ENCODE assay signal across 9 cellular contexts in genomic region chr19:1883784-1884183, GRCh38. TPM values are rescaled to one million over a fixed set of nuclear protein-coding genes. Genes with fewer than 3 reads are reported as not detected.
A peak's percentile ranks its signal among the peaks of the same experiment; 100 is the strongest.
DNase-seq lines count a peak whose midpoint lies in the region; ATAC-seq, FAIRE-seq and TF ChIP-seq lines count a peak whose summit lies in the region.
"Had no signal": no experiment of that assay in that cellular context is flagged by ENCODE, and none has a peak within 500 bp of the region (broad histone marks: within the 10 kb centered on the region; RNA-seq: fewer than 3 reads in every experiment).

No MANE protein-coding gene starts in this region.

- TSS peak; percentile 93 for BruUV-seq in Panc1 (replicated peaks; lab: Mats Ljungman, UMichigan)

- intact Hi-C loops in Panc1 (cut with micrococcal nuclease; ENCODE audit: unreplicated experiment): no loop called here

- no peak for TF ChIP-seq RAD21 in H1 (IDR thresholded peaks at IDR 0.05 in 1 of 2, conservative IDR thresholded peaks at IDR 0.05 in 1 of 2; ENCODE audit: low read depth in 2 of 2, low read length in 2 of 2)

- POLR2A ChIA-PET in Panc1 (lab: Charles Lee) (no interaction called here), H1 (lab: Charles Lee; ENCODE audit: partially characterized antibody) (interaction anchor here (1.3 to 1.4 kb wide), 3 partner anchors 15 to 165 kb away, joined by 4 to 5 read pairs (median 4); partner anchors contain the start of genes ADAT3 and SCAMP4), GM10248 (lab: Yijun Ruan, JAX) (interaction anchor here (1.6 kb wide), 1 partner anchor 19 kb away, joined by 5 read pairs; no protein-coding TSS in a partner anchor)

- H3K4me1 ChIP-seq in Panc1 (ENCODE audit: control insufficient read depth, insufficient read depth, low read length): peaks cover 22% of the 10 kb centered on the region
- H3K4me1 ChIP-seq in H1 (replicated peaks in 1 of 4; ENCODE audit: control insufficient read depth in 3 of 4, insufficient read depth in 4 of 4, low read length in 3 of 4): peaks cover 3 to 14% (median 9%) of the 10 kb centered on the region in 4 experiments; a peak in 6 of 7 replicates
- peaks cover 29 to 34% of the 10 kb centered on the region in 2 experiments for H3K4me1 ChIP-seq in neutrophil (ENCODE audit: control insufficient read depth in 1 of 2, insufficient read depth in 1 of 2, low read depth in 1 of 2, low read length in 1 of 2)

- FAIRE-seq in H1 (lab: Jason Lieb, UNC): no peak

- H2BK12ac ChIP-seq in H1 (ENCODE audit: low read depth, low read length): no peak overlapping the region

- no peak overlapping the region for H4K5ac ChIP-seq in H1 (ENCODE audit: insufficient read length, low read depth, low read length)

- H3K4me2 ChIP-seq in H1 (ENCODE audit: insufficient read depth in 1 of 2, low read depth in 2 of 2, low read length in 2 of 2): peak overlapping the region; percentile 81 to 85; a peak in 3 of 4 replicates

- peaks cover 6% of the 10 kb centered on the region; the same call in 1 of the 2 replicates for H3K23me2 ChIP-seq in H1 (ENCODE audit: low read depth, low read length)

- H3K4me3 ChIP-seq in Panc1 (ENCODE audit: low read depth in 2 of 2, low read length in 2 of 2) (peak overlapping the region; percentile 76 to 82), H1 (ENCODE audit: extremely low read depth in 1 of 4, insufficient read depth in 2 of 4, low read depth in 3 of 4, low read length in 4 of 4) (peak overlapping the region in 2 of 4 experiments; percentile 77 to 81; a peak in 5 of 8 replicates), neutrophil (ENCODE audit: low read depth in 1 of 2, low read length in 1 of 2) (peak overlapping the region; percentile 70 to 89)

- H4K91ac ChIP-seq in H1 (replicated peaks; ENCODE audit: insufficient read length, low read length): no peak overlapping the region

- no peak overlapping the region for H2BK5ac ChIP-seq in H1 (ENCODE audit: low read depth, low read length)

- H3K36me3 ChIP-seq in Panc1 (ENCODE audit: control insufficient read depth, insufficient read depth, low read length): peaks cover 4% of the 10 kb centered on the region; the same call in 1 of the 2 replicates
- no peaks in the 10 kb centered on the region for H3K36me3 ChIP-seq in H1 (ENCODE audit: control insufficient read depth in 2 of 4, insufficient read depth in 4 of 4, low read length in 3 of 4)
- H3K36me3 ChIP-seq in neutrophil: peaks cover 16% of the 10 kb centered on the region

- ATAC-seq in Panc1: no peak
- no peak for ATAC-seq in HG03469 (IDR thresholded peaks at IDR 0.05; ENCODE audit: unreplicated experiment)

- no peak overlapping the region for H2AK5ac ChIP-seq in H1 (ENCODE audit: low read depth, low read length)

- TF ChIP-seq EP300 in H1 (IDR thresholded peaks at IDR 0.05; ENCODE audit: borderline replicate concordance in 1 of 2, low read depth in 2 of 2, low read length in 2 of 2): no peak

- no peak overlapping the region for H2AFZ ChIP-seq in H1 (ENCODE audit: low read length)

- no peak overlapping the region for H2BK120ac ChIP-seq in H1 (replicated peaks; ENCODE audit: low read depth, low read length)

- H3K23ac ChIP-seq in H1 (ENCODE audit: insufficient read length): no peak overlapping the region

- no peak overlapping the region for H3K4ac ChIP-seq in H1 (replicated peaks; ENCODE audit: insufficient read length, low read depth, low read length)

- H3K27ac ChIP-seq in C4-2B (peak overlapping the region; percentile 80), Panc1 (ENCODE audit: low read length) (peak overlapping the region; percentile 77), H1 (ENCODE audit: low read depth, low read length) (no peak overlapping the region), neutrophil (peak overlapping the region; percentile 87)

- CTCF ChIA-PET in Panc1 (lab: Charles Lee): interaction anchor here (0.6 kb wide), 1 partner anchor 121 kb away, joined by 3 read pairs; no protein-coding TSS in a partner anchor
- CTCF ChIA-PET in H1 (lab: Charles Lee; ENCODE audit: partially characterized antibody): interaction anchor here (1.3 kb wide), 1 partner anchor 62 kb away, joined by 3 read pairs; no protein-coding TSS in a partner anchor
- CTCF ChIA-PET in GM10248 (lab: Yijun Ruan, JAX): interaction anchor here (2.7 kb wide), 1 partner anchor 8 kb away, joined by 9 read pairs; no protein-coding TSS in a partner anchor

- H4K20me1 ChIP-seq in H1 (replicated peaks in 1 of 2; ENCODE audit: control insufficient read depth in 1 of 2, insufficient read depth in 2 of 2, low read length in 2 of 2): peaks cover 13 to 23% of the 10 kb centered on the region in 2 experiments

- TF ChIP-seq POLR2A in H1 (IDR thresholded peaks at IDR 0.05; ENCODE audit: control extremely low read depth in 1 of 2, low read depth in 2 of 2, low read length in 2 of 2): no peak

- no peak overlapping the region for H4K8ac ChIP-seq in H1 (ENCODE audit: extremely low read depth, insufficient read depth, low read length)

- no peak for DNase-seq in Panc1 (ENCODE audit: low read depth, low spot score)
- no peak for DNase-seq in H1 (ENCODE audit: low read depth in 1 of 2, low spot score in 2 of 2)
- no peak for DNase-seq in NCI-H187 treated with DMSO at 0.1 percent for 48 hours (lab: John Stamatoyannopoulos, UW)
- no peak for DNase-seq in stimulated activated CD4-positive, alpha-beta T cell treated with anti-CD3 and anti-CD28 coated beads, Interleukin-4, amount 100 ng/mL, for 1 hour
- no peak for DNase-seq in GM10248 (ENCODE audit: extremely low spot score)
- DNase-seq: NK-92 treated with Interleukin-12 subunit alpha and Interleukin-12 subunit beta, amount 100 ng/mL, for 24 hours had no signal

- no peak overlapping the region for H3K14ac ChIP-seq in H1 (ENCODE audit: insufficient read length)

- H3K18ac ChIP-seq in H1 (ENCODE audit: extremely low read depth, low read length): no peak overlapping the region

- in situ Hi-C loops in Panc1 (cut with HindIII; ENCODE audit: low pct_unique_long_range_greater_than_20kb, low sequenced_read_pairs): no loop called here

- TF ChIP-seq CTCF in C4-2B (conservative IDR thresholded peaks at IDR 0.05): no peak
- TF ChIP-seq CTCF in Panc1 (IDR thresholded peaks at IDR 0.05): no peak
- TF ChIP-seq CTCF in H1 (IDR thresholded peaks at IDR 0.05; ENCODE audit: control extremely low read depth in 1 of 3, insufficient read depth in 1 of 3, low read depth in 1 of 3, low read length in 3 of 3): no peak
- no peak for TF ChIP-seq CTCF in neutrophil (IDR thresholded peaks at IDR 0.05)
- no peak for TF ChIP-seq CTCF in GM10248 (IDR thresholded peaks at IDR 0.05; ENCODE audit: control extremely low read depth, extremely low read depth, low read depth, missing control alignments)

- 81% methylated on average over 8 of the region's 8 CpGs; no CpG with 5 or more reads in 1 of the 2 experiments for WGBS in H1 (ENCODE audit: extremely low coverage in 1 of 2, insufficient coverage in 1 of 2, insufficient read length in 1 of 2, insufficient replicate concordance in 2 of 2, low coverage in 1 of 2, low lambda C conversion rate in 2 of 2, missing lambda C conversion rate in 1 of 2), 2 experiments

- no peak overlapping the region for H3K9ac ChIP-seq in H1 (replicated peaks in 1 of 4; ENCODE audit: extremely low read depth in 1 of 4, low read depth in 3 of 4, low read length in 3 of 4)

- H3K9me3 ChIP-seq in Panc1 (ENCODE audit: control insufficient read depth, insufficient read depth, low read depth, low read length): no peaks in the 10 kb centered on the region
- H3K9me3 ChIP-seq in H1 (ENCODE audit: insufficient read depth in 2 of 2, low read depth in 1 of 2, low read length in 1 of 2): no peaks in the 10 kb centered on the region
- H3K9me3 ChIP-seq in neutrophil: no peaks in the 10 kb centered on the region

- no peak overlapping the region for H2BK20ac ChIP-seq in H1 (ENCODE audit: low read length)

- peaks cover 7 to 29% of the 10 kb centered on the region in 2 experiments; a peak in 3 of 4 replicates for H3K79me2 ChIP-seq in H1 (ENCODE audit: control insufficient read depth in 1 of 2, insufficient read depth in 2 of 2, low read length in 2 of 2)

- H3K56ac ChIP-seq in H1 (replicated peaks; ENCODE audit: insufficient read length, low read depth, low read length): no peak overlapping the region

- H3K27me3 ChIP-seq in Panc1 (ENCODE audit: control insufficient read depth, insufficient read depth, low read length): no peaks in the 10 kb centered on the region
- H3K27me3 ChIP-seq in H1 (replicated peaks in 1 of 4; ENCODE audit: control insufficient read depth in 3 of 4, extremely low read depth in 1 of 4, insufficient read depth in 3 of 4, low read length in 3 of 4): no peaks in the 10 kb centered on the region; a peak in 2 of 7 replicates
- no peaks in the 10 kb centered on the region for H3K27me3 ChIP-seq in neutrophil

- peaks cover 23% of the 10 kb centered on the region for H3K79me1 ChIP-seq in H1 (ENCODE audit: low read depth, low read length)

- no peak overlapping the region for H2BK15ac ChIP-seq in H1 (ENCODE audit: low read length)

RNA-seq across cellular contexts. Expression of gene ABHD17A, which starts 1.5 kb away (rescaled TPM):
- total RNA-seq in Panc1 (2021; ENCODE audit: unreplicated experiment): 57.1 TPM
- 92.3 TPM for polyA plus RNA-seq in Panc1 (2012; ENCODE audit: insufficient read length)
- total RNA-seq in H1 (2021; fragmentation: NEBNext Ultra II Directional; extraction: Animal tissue kit (Norgen Biotek cat#: 25700)): 41.2 and 45.3 TPM in 2 replicates
- polyA plus RNA-seq in H1 (2011; rRNA removed): 87.4 and 98.0 TPM in 2 replicates
- polyA plus RNA-seq in H1 (2011; cell fraction: cytosol; rRNA removed): 60.4 TPM
- 86.1 TPM for polyA plus RNA-seq in H1 (2011; cell fraction: nucleus; rRNA removed)
- polyA plus RNA-seq in H1 (2012, experiment 1 of 2): 15.8 to 35.0 TPM (median 33.1 TPM) in 4 replicates
- polyA plus RNA-seq in H1 (2012, experiment 2 of 2): 33.7 TPM
- polyA plus RNA-seq in H1 (2013, experiment 1 of 2): 35.1 TPM
- 34.7 TPM for polyA plus RNA-seq in H1 (2013, experiment 2 of 2)
- polyA minus RNA-seq in H1 (2011; rRNA and poly(A)+ RNA removed): 8.1 and 11.4 TPM in 2 replicates
- polyA minus RNA-seq in H1 (2011; cell fraction: cytosol; rRNA and poly(A)+ RNA removed): 24.5 TPM
- polyA minus RNA-seq in H1 (2011; cell fraction: nucleus; rRNA and poly(A)+ RNA removed): 18.1 TPM

RNA-seq across cellular contexts. Expression of gene KLF16, which starts 20.4 kb away (rescaled TPM):
- 79.3 TPM for total RNA-seq in Panc1 (2021; ENCODE audit: unreplicated experiment)
- polyA plus RNA-seq in Panc1 (2012; ENCODE audit: insufficient read length): 74.5 TPM
- 45.9 and 53.2 TPM in 2 replicates for total RNA-seq in H1 (2021; fragmentation: NEBNext Ultra II Directional; extraction: Animal tissue kit (Norgen Biotek cat#: 25700))
- polyA plus RNA-seq in H1 (2011; rRNA removed): 14.3 and 44.7 TPM in 2 replicates
- 15.0 TPM for polyA plus RNA-seq in H1 (2011; cell fraction: cytosol; rRNA removed)
- polyA plus RNA-seq in H1 (2011; cell fraction: nucleus; rRNA removed): 29.0 TPM
- polyA plus RNA-seq in H1 (2012, experiment 1 of 2): 15.6 to 26.7 TPM (median 23.8 TPM) in 4 replicates
- polyA plus RNA-seq in H1 (2012, experiment 2 of 2): 21.5 TPM
- 27.2 TPM for polyA plus RNA-seq in H1 (2013, experiment 1 of 2)
- 28.5 TPM for polyA plus RNA-seq in H1 (2013, experiment 2 of 2)
- polyA minus RNA-seq in H1 (2011; rRNA and poly(A)+ RNA removed): 1.1 and 2.2 TPM in 2 replicates
- 32.1 TPM for polyA minus RNA-seq in H1 (2011; cell fraction: cytosol; rRNA and poly(A)+ RNA removed)
- polyA minus RNA-seq in H1 (2011; cell fraction: nucleus; rRNA and poly(A)+ RNA removed): 10.4 TPM

RNA-seq across cellular contexts. Expression of gene ADAT3, which starts 21.4 kb away (rescaled TPM):
- total RNA-seq in Panc1 (2021; ENCODE audit: unreplicated experiment): 8.9 TPM
- 8.5 TPM for polyA plus RNA-seq in Panc1 (2012; ENCODE audit: insufficient read length)
- 10.2 and 10.8 TPM in 2 replicates for total RNA-seq in H1 (2021; fragmentation: NEBNext Ultra II Directional; extraction: Animal tissue kit (Norgen Biotek cat#: 25700))
- polyA plus RNA-seq in H1 (2011; rRNA removed): 5.4 and 9.8 TPM in 2 replicates
- 3.8 TPM for polyA plus RNA-seq in H1 (2011; cell fraction: cytosol; rRNA removed)
- 8.3 TPM for polyA plus RNA-seq in H1 (2011; cell fraction: nucleus; rRNA removed)
- 2.4 to 6.3 TPM (median 5.5 TPM) in 4 replicates for polyA plus RNA-seq in H1 (2012, experiment 1 of 2)
- 4.1 TPM for polyA plus RNA-seq in H1 (2012, experiment 2 of 2)
- polyA plus RNA-seq in H1 (2013, experiment 1 of 2): 7.0 TPM
- polyA plus RNA-seq in H1 (2013, experiment 2 of 2): 6.6 TPM
- 1.0 TPM in 1 of 2 replicates, not detected in the other for polyA minus RNA-seq in H1 (2011; rRNA and poly(A)+ RNA removed)
- polyA minus RNA-seq in H1 (2011; cell fraction: cytosol; rRNA and poly(A)+ RNA removed): 7.4 TPM
- 7.8 TPM for polyA minus RNA-seq in H1 (2011; cell fraction: nucleus; rRNA and poly(A)+ RNA removed)

RNA-seq across cellular contexts. Expression of gene SCAMP4, which starts 21.4 kb away (rescaled TPM):
- total RNA-seq in Panc1 (2021; ENCODE audit: unreplicated experiment): 98.4 TPM
- 94.3 TPM for polyA plus RNA-seq in Panc1 (2012; ENCODE audit: insufficient read length)
- total RNA-seq in H1 (2021; fragmentation: NEBNext Ultra II Directional; extraction: Animal tissue kit (Norgen Biotek cat#: 25700)): 61.4 and 65.7 TPM in 2 replicates
- polyA plus RNA-seq in H1 (2011; rRNA removed): 17.1 and 39.6 TPM in 2 replicates
- polyA plus RNA-seq in H1 (2011; cell fraction: cytosol; rRNA removed): 24.4 TPM
- 75.6 TPM for polyA plus RNA-seq in H1 (2011; cell fraction: nucleus; rRNA removed)
- polyA plus RNA-seq in H1 (2012, experiment 1 of 2): 35.8 to 66.0 TPM (median 58.3 TPM) in 4 replicates
- polyA plus RNA-seq in H1 (2012, experiment 2 of 2): 37.8 TPM
- 58.4 TPM for polyA plus RNA-seq in H1 (2013, experiment 1 of 2)
- 60.6 TPM for polyA plus RNA-seq in H1 (2013, experiment 2 of 2)
- polyA minus RNA-seq in H1 (2011; rRNA and poly(A)+ RNA removed): 20.5 TPM in 2 replicates
- 26.4 TPM for polyA minus RNA-seq in H1 (2011; cell fraction: cytosol; rRNA and poly(A)+ RNA removed)
- 39.3 TPM for polyA minus RNA-seq in H1 (2011; cell fraction: nucleus; rRNA and poly(A)+ RNA removed)

RNA-seq across cellular contexts. Expression of gene REXO1, which starts 35.5 kb away (rescaled TPM):
- 52.1 TPM for total RNA-seq in Panc1 (2021; ENCODE audit: unreplicated experiment)
- polyA plus RNA-seq in Panc1 (2012; ENCODE audit: insufficient read length): 66.2 TPM
- 42.4 and 44.3 TPM in 2 replicates for total RNA-seq in H1 (2021; fragmentation: NEBNext Ultra II Directional; extraction: Animal tissue kit (Norgen Biotek cat#: 25700))
- 44.3 and 69.6 TPM in 2 replicates for polyA plus RNA-seq in H1 (2011; rRNA removed)
- polyA plus RNA-seq in H1 (2011; cell fraction: cytosol; rRNA removed): 21.3 TPM
- polyA plus RNA-seq in H1 (2011; cell fraction: nucleus; rRNA removed): 69.2 TPM
- polyA plus RNA-seq in H1 (2012, experiment 1 of 2): 35.1 to 44.9 TPM (median 43.7 TPM) in 4 replicates
- 33.4 TPM for polyA plus RNA-seq in H1 (2012, experiment 2 of 2)
- polyA plus RNA-seq in H1 (2013, experiment 1 of 2): 22.8 TPM
- 21.3 TPM for polyA plus RNA-seq in H1 (2013, experiment 2 of 2)
- 18.8 and 19.5 TPM in 2 replicates for polyA minus RNA-seq in H1 (2011; rRNA and poly(A)+ RNA removed)
- 24.8 TPM for polyA minus RNA-seq in H1 (2011; cell fraction: cytosol; rRNA and poly(A)+ RNA removed)
- polyA minus RNA-seq in H1 (2011; cell fraction: nucleus; rRNA and poly(A)+ RNA removed): 20.1 TPM
